In genomic region chr15:34223904-34224596, GRCh38 we compare ENCODE assay signal across 1 cellular context.
TF ChIP-seq lines count a peak whose summit lies in the region.

No MANE protein-coding gene starts in this region.

TF ChIP-seq in IMR-90, 13 proteins besides CTCF, POLR2A, EP300 and RAD21 (continued from another document):
- TF ChIP-seq, protein P1, sequence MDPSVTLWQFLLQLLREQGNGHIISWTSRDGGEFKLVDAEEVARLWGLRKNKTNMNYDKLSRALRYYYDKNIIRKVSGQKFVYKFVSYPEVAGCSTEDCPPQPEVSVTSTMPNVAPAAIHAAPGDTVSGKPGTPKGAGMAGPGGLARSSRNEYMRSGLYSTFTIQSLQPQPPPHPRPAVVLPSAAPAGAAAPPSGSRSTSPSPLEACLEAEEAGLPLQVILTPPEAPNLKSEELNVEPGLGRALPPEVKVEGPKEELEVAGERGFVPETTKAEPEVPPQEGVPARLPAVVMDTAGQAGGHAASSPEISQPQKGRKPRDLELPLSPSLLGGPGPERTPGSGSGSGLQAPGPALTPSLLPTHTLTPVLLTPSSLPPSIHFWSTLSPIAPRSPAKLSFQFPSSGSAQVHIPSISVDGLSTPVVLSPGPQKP (IDR thresholded peaks at IDR 0.05; ENCODE audit: borderline replicate concordance, low read depth, low read length), result no peak
- TF ChIP-seq RCOR1 (IDR thresholded peaks at IDR 0.05; ENCODE audit: insufficient replicate concordance, low read length) (no peak), MAFK (IDR thresholded peaks at IDR 0.05; ENCODE audit: low read depth, low read length) (no peak), USF2 (IDR thresholded peaks at IDR 0.05; ENCODE audit: low read depth, low read length) (no peak), MAZ (IDR thresholded peaks at IDR 0.05; ENCODE audit: borderline replicate concordance, low read depth, low read length) (no peak), BHLHE40 (IDR thresholded peaks at IDR 0.05; ENCODE audit: low read depth, low read length) (no peak)
TF ChIP-seq in IMR-90: peak in this region for 0.
